ENCODE assay signal across 1 cellular context in the genomic region with DNA sequence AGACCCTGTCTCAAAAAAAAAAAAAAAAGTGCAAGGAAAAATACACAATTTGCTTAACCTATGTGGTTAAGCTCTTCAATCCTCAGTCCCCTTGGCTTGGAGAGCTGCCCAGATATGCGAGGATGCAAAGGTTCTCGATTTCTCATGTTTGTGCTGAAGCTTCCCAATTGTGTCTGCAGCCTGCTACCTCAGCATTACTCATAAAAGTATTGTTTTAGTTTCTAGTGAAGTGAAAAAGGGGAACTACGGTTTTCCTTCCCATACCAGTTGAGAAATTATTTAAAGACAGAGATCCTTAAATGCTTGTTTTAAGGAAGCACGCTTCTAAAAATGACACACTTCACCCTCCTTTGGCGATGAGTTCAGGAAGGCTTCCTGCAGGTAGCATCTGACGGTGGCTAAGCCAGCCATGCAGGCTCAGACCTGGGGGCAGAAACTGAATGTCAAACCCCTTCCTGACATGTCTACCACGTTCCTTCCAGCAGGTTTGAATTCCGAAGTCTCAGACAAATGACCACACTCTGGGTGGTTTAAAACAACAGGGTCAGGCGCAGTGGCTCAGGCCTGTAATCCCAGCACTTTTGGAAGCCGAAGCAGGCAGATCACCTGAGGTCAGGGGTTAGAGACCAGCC.
TF ChIP-seq lines count a peak whose summit lies in the region.

No MANE protein-coding gene starts in this region.

TF ChIP-seq in IMR-90, 13 proteins besides CTCF, POLR2A, EP300 and RAD21:
- TF ChIP-seq RFX5 (IDR thresholded peaks at IDR 0.05; ENCODE audit: low read depth, low read length) (no peak), CEBPB (IDR thresholded peaks at IDR 0.05; ENCODE audit: low read depth, low read length) (no peak)
